In genomic region chr1:25807480-25808390, GRCh38 we compare ENCODE assay signal across 25 cellular contexts. TPM values are rescaled to one million over a fixed set of nuclear protein-coding genes. Genes with fewer than 3 reads are reported as not detected.
A peak's percentile ranks its signal among the peaks of the same experiment; 100 is the strongest.
DNase-seq lines count a peak whose midpoint lies in the region; ATAC-seq and TF ChIP-seq lines count a peak whose summit lies in the region.
"Had no signal": no experiment of that assay in that cellular context is flagged by ENCODE, and none has a peak within 500 bp of the region (broad histone marks: within the 10 kb centered on the region; RNA-seq: fewer than 3 reads in every experiment).

No MANE protein-coding gene starts in this region.

- H3K4ac ChIP-seq in neuronal stem cell (ENCODE audit: low read length) = no peak overlapping the region

- H3K27ac ChIP-seq in breast epithelium = peak overlapping the region; percentile 25 to 68
- no peak overlapping the region for H3K27ac ChIP-seq in mammary epithelial cell (ENCODE audit: insufficient read depth, low read depth, low read length)
- no peak overlapping the region for H3K27ac ChIP-seq in neuronal stem cell (replicated peaks; ENCODE audit: low read length)
- H3K27ac ChIP-seq in thyroid gland = peak overlapping the region in 2 of 3 donors; percentile 5 to 43
- H3K27ac ChIP-seq in CD4-positive, alpha-beta T cell (ENCODE audit: low read depth, low read length) = no peak overlapping the region
- H3K27ac ChIP-seq: 22Rv1, GM23248, KMS-11, SJSA1 had no signal

- H3K9ac ChIP-seq in mammary epithelial cell (ENCODE audit: insufficient read depth, low read length) (no peak overlapping the region), neuronal stem cell (ENCODE audit: low read depth, low read length, poor library complexity) (peak overlapping the region; percentile 66)
- H3K9ac ChIP-seq: GM23248, KMS-11 had no signal

- H2AFZ ChIP-seq in mammary epithelial cell (ENCODE audit: low read depth, low read length) = no peak overlapping the region
- no peak overlapping the region for H2AFZ ChIP-seq in neuronal stem cell (ENCODE audit: low read length)
- H2AFZ ChIP-seq: GM23248 had no signal

- H3K27me3 Mint-ChIP-seq in chondrocyte (ENCODE audit: low read depth) = no peaks in the 10 kb centered on the region
- H3K27me3 Mint-ChIP-seq in activated CD8-positive, alpha-beta T cell treated with anti-CD3 and anti-CD28 coated beads for 36 hours = no peaks in the 10 kb centered on the region
- H3K27me3 Mint-ChIP-seq in naive thymus-derived CD8-positive, alpha-beta T cell = no peaks in the 10 kb centered on the region
- no peaks in the 10 kb centered on the region for H3K27me3 Mint-ChIP-seq in CD4-positive, alpha-beta T cell

- DNase-seq in breast epithelium (ENCODE audit: low spot score in 2 of 2) (no peak), mammary epithelial cell (no peak), chondrocyte (ENCODE audit: low spot score) (peak; percentile 90), neuronal stem cell (ENCODE audit: low spot score) (no peak), thyroid gland (no peak)
- no peak for DNase-seq in activated CD8-positive, alpha-beta T cell treated with anti-CD3 and anti-CD28 coated beads for 36 hours
- DNase-seq in naive thymus-derived CD8-positive, alpha-beta T cell = no peak
- no peak for DNase-seq in CD4-positive, alpha-beta T cell
- DNase-seq: activated CD4-positive, alpha-beta T cell treated with anti-CD3 and anti-CD28 coated beads for 1 hour; activated CD8-positive, alpha-beta T cell treated with anti-CD3 and anti-CD28 coated beads, Interleukin-2, amount 10 ng/mL, durations not matched to agents 7 days and 5 days; activated effector memory CD4-positive, alpha-beta T cell treated with anti-CD3 and anti-CD28 coated beads, Interleukin-2, amount 50 U/mL, for 16 hours; activated T-cell treated with anti-CD3 and anti-CD28 coated beads for 4 hours; GF-D8; GM23248; NCI-H1436; NCI-H2107; NCI-H524 treated with DMSO at 0.1 percent for 48 hours; stimulated activated CD4-positive, alpha-beta T cell treated with anti-CD3 and anti-CD28 coated beads, Interleukin-4, amount 100 ng/mL, for 4 hours; stimulated activated naive CD8-positive, alpha-beta T cell treated with anti-CD3 and anti-CD28 coated beads, Interleukin-15, Interleukin-2, amounts not matched to agents 100 U/mL and 50 U/mL, for 24 hours had no signal

- no peak for ATAC-seq in activated CD8-positive, alpha-beta T cell treated with anti-CD3 and anti-CD28 coated beads for 36 hours
- ATAC-seq in naive thymus-derived CD8-positive, alpha-beta T cell = no peak
- ATAC-seq in CD4-positive, alpha-beta T cell (ENCODE audit: poor library complexity) = no peak
- ATAC-seq: activated CD8-positive, alpha-beta T cell treated with anti-CD3 and anti-CD28 coated beads, Interleukin-2, amount 10 ng/mL, durations not matched to agents 7 days and 5 days; gastroesophageal sphincter; Panc1; stimulated activated naive CD8-positive, alpha-beta T cell treated with anti-CD3 and anti-CD28 coated beads, Interleukin-15, Interleukin-2, amounts not matched to agents 100 U/mL and 50 U/mL, for 24 hours had no signal

- no peak overlapping the region for H2BK120ac ChIP-seq in neuronal stem cell (ENCODE audit: low read depth, low read length)

- dilution Hi-C loops in mammary epithelial cell (cut with HindIII; ENCODE audit: low sequenced_read_pairs) = no loop called here

- no peaks in the 10 kb centered on the region for H3K9me3 ChIP-seq in breast epithelium
- no peaks in the 10 kb centered on the region for H3K9me3 ChIP-seq in mammary epithelial cell (replicated peaks; ENCODE audit: insufficient read depth, low read length)
- H3K9me3 ChIP-seq in neuronal stem cell (replicated peaks in 1 of 2; ENCODE audit: control insufficient read depth in 2 of 2, insufficient read depth in 1 of 2, low read depth in 1 of 2, low read length in 2 of 2) = no peaks in the 10 kb centered on the region
- no peaks in the 10 kb centered on the region for H3K9me3 ChIP-seq in thyroid gland
- no peaks in the 10 kb centered on the region for H3K9me3 ChIP-seq in CD4-positive, alpha-beta T cell (ENCODE audit: control insufficient read depth, low read length)
- H3K9me3 ChIP-seq: gastroesophageal sphincter, SJSA1 had no signal

- TF ChIP-seq CTCF in breast epithelium (IDR thresholded peaks at IDR 0.05) (no peak), mammary epithelial cell (conservative IDR thresholded peaks at IDR 0.05 in 1 of 2, IDR thresholded peaks at IDR 0.05 in 1 of 2; ENCODE audit: extremely low read depth in 1 of 2, insufficient read depth in 1 of 2, low read depth in 1 of 2, low read length in 2 of 2) (no peak), chondrocyte (IDR thresholded peaks at IDR 0.05) (no peak), thyroid gland (IDR thresholded peaks at IDR 0.05) (no peak)
- TF ChIP-seq CTCF in activated CD8-positive, alpha-beta T cell treated with anti-CD3 and anti-CD28 coated beads for 36 hours (IDR thresholded peaks at IDR 0.05) = no peak
- no peak for TF ChIP-seq CTCF in CD4-positive, alpha-beta T cell (IDR thresholded peaks at IDR 0.05)

- H3K4me1 Mint-ChIP-seq in chondrocyte (ENCODE audit: low read depth) = peaks cover 30% of the 10 kb centered on the region
- H3K4me1 Mint-ChIP-seq in activated CD8-positive, alpha-beta T cell treated with anti-CD3 and anti-CD28 coated beads for 36 hours (ENCODE audit: low read depth) = peaks cover 18% of the 10 kb centered on the region
- peaks cover 14 to 37% (median 25%) of the 10 kb centered on the region in 4 donors for H3K4me1 Mint-ChIP-seq in naive thymus-derived CD8-positive, alpha-beta T cell
- peaks cover 24% of the 10 kb centered on the region for H3K4me1 Mint-ChIP-seq in CD4-positive, alpha-beta T cell (ENCODE audit: low read depth)

- H3K9me3 Mint-ChIP-seq in chondrocyte (ENCODE audit: low read depth) = no peaks in the 10 kb centered on the region
- H3K9me3 Mint-ChIP-seq in activated CD8-positive, alpha-beta T cell treated with anti-CD3 and anti-CD28 coated beads for 36 hours = no peaks in the 10 kb centered on the region
- H3K9me3 Mint-ChIP-seq in naive thymus-derived CD8-positive, alpha-beta T cell = no peaks in the 10 kb centered on the region
- H3K9me3 Mint-ChIP-seq in CD4-positive, alpha-beta T cell = no peaks in the 10 kb centered on the region

- H3K23ac ChIP-seq in neuronal stem cell (ENCODE audit: low read depth, low read length, poor library complexity) = no peak overlapping the region

- H3K36me3 ChIP-seq in breast epithelium (no peaks in the 10 kb centered on the region), mammary epithelial cell (ENCODE audit: insufficient read depth, low read length) (no peaks in the 10 kb centered on the region), neuronal stem cell (replicated peaks in 1 of 2; ENCODE audit: control insufficient read depth in 2 of 2, insufficient read depth in 2 of 2, low read length in 2 of 2) (peaks cover 35 to 80% of the 10 kb centered on the region in 2 donors), thyroid gland (peaks cover 15 to 18% of the 10 kb centered on the region in 2 donors)

- BruUV-seq in mammary epithelial cell (replicated peaks; lab: Mats Ljungman, UMichigan) = no TSS peak

- H3K4me2 ChIP-seq in mammary epithelial cell (ENCODE audit: insufficient read depth, low read depth, low read length) (no peak overlapping the region), neuronal stem cell (ENCODE audit: insufficient read depth, low read length, poor library complexity, severe bottlenecking) (no peak overlapping the region)
- H3K4me2 ChIP-seq: KMS-11 had no signal

- H3K4me3 Mint-ChIP-seq in chondrocyte (ENCODE audit: unreplicated experiment) = no peak overlapping the region
- H3K4me3 Mint-ChIP-seq in activated CD8-positive, alpha-beta T cell treated with anti-CD3 and anti-CD28 coated beads for 36 hours = no peak overlapping the region
- no peak overlapping the region for H3K4me3 Mint-ChIP-seq in naive thymus-derived CD8-positive, alpha-beta T cell
- H3K4me3 Mint-ChIP-seq in CD4-positive, alpha-beta T cell = no peak overlapping the region
- H3K4me3 Mint-ChIP-seq: activated CD8-positive, alpha-beta T cell treated with anti-CD3 and anti-CD28 coated beads, Interleukin-2, amount 10 ng/mL, durations not matched to agents 7 days and 5 days had no signal

- in situ Hi-C loops in mammary epithelial cell (cut with MboI; ENCODE audit: low sequenced_read_pairs in 2 of 2) = loop anchor here in 1 of 2 donors (25.0 kb wide), 1 partner anchor 570 kb away; the partner anchor contains the start of genes RSRP1 and SYF2

- H3K4me1 ChIP-seq in breast epithelium (peaks cover 4 to 16% of the 10 kb centered on the region in 2 donors), mammary epithelial cell (ENCODE audit: insufficient read depth, low read length) (peaks cover 4% of the 10 kb centered on the region), neuronal stem cell (ENCODE audit: control insufficient read depth in 2 of 2, insufficient read depth in 1 of 2, low read depth in 1 of 2, low read length in 2 of 2) (peaks cover 7 to 10% of the 10 kb centered on the region in 2 donors), thyroid gland (peaks cover 5 to 49% of the 10 kb centered on the region in 2 donors)

- H4K91ac ChIP-seq in neuronal stem cell (ENCODE audit: low read depth, low read length, poor library complexity) = no peak overlapping the region

- no peak overlapping the region for H2BK12ac ChIP-seq in neuronal stem cell (ENCODE audit: low read length)

- peaks cover 9% of the 10 kb centered on the region for H3K36me3 Mint-ChIP-seq in chondrocyte (ENCODE audit: low read depth)
- peaks cover 3% of the 10 kb centered on the region for H3K36me3 Mint-ChIP-seq in activated CD8-positive, alpha-beta T cell treated with anti-CD3 and anti-CD28 coated beads for 36 hours (ENCODE audit: low read depth)
- peaks cover 0 to 30% (median 9%) of the 10 kb centered on the region in 3 donors for H3K36me3 Mint-ChIP-seq in naive thymus-derived CD8-positive, alpha-beta T cell
- H3K36me3 Mint-ChIP-seq in CD4-positive, alpha-beta T cell (ENCODE audit: low read depth) = peaks cover 57% of the 10 kb centered on the region

- no peaks in the 10 kb centered on the region for H3K79me2 ChIP-seq in mammary epithelial cell (ENCODE audit: insufficient read depth, low read length)

- no peaks in the 10 kb centered on the region for H4K20me1 ChIP-seq in mammary epithelial cell (ENCODE audit: insufficient read depth, low read length)

- no peak overlapping the region for H4K8ac ChIP-seq in neuronal stem cell (ENCODE audit: low read depth, low read length)

- TF ChIP-seq POLR2A in breast epithelium (IDR thresholded peaks at IDR 0.05) (no peak), thyroid gland (IDR thresholded peaks at IDR 0.05) (no peak)

- POLR2A ChIA-PET in activated CD8-positive, alpha-beta T cell treated with anti-CD3 and anti-CD28 coated beads for 36 hours (lab: Charles Lee) = interaction anchor here (0.5 to 1.0 kb wide), 3 partner anchors 85 to 110 kb away, joined by 3 read pairs; no protein-coding TSS in a partner anchor
- POLR2A ChIA-PET in naive thymus-derived CD8-positive, alpha-beta T cell (lab: Charles Lee) = interaction anchor here (1.1 to 1.4 kb wide), 2 partner anchors 212 to 266 kb away, joined by 3 read pairs; no protein-coding TSS in a partner anchor
- POLR2A ChIA-PET in CD4-positive, alpha-beta T cell (lab: Charles Lee) = interaction anchor here (0.8 to 1.4 kb wide), 3 partner anchors 12 to 237 kb away, joined by 3 to 4 read pairs (median 3); partner anchors contain the start of gene MTFR1L

- H3K79me1 ChIP-seq in neuronal stem cell (ENCODE audit: low read depth, low read length) = peaks cover 9% of the 10 kb centered on the region

- H3K4me3 ChIP-seq in breast epithelium (peak overlapping the region in 1 of 3 donors; percentile 15), mammary epithelial cell (replicated peaks in 1 of 3; ENCODE audit: insufficient read depth in 1 of 3, low read depth in 2 of 3, low read length in 3 of 3) (no peak overlapping the region), neuronal stem cell (ENCODE audit: low read length in 2 of 2) (no peak overlapping the region), thyroid gland (replicated peaks in 1 of 3) (no peak overlapping the region)
- H3K4me3 ChIP-seq: coronary artery, gastroesophageal sphincter, GM23248, SJSA1 had no signal

- no peak overlapping the region for H2AK5ac ChIP-seq in neuronal stem cell (ENCODE audit: low read depth, low read length)

- H3K27me3 ChIP-seq in breast epithelium = no peaks in the 10 kb centered on the region
- no peaks in the 10 kb centered on the region for H3K27me3 ChIP-seq in mammary epithelial cell (ENCODE audit: insufficient read depth, low read length)
- H3K27me3 ChIP-seq in neuronal stem cell (ENCODE audit: control insufficient read depth in 3 of 3, insufficient read depth in 3 of 3, low read depth in 1 of 3, low read length in 3 of 3) = no peaks in the 10 kb centered on the region
- no peaks in the 10 kb centered on the region for H3K27me3 ChIP-seq in thyroid gland
- no peaks in the 10 kb centered on the region for H3K27me3 ChIP-seq in CD4-positive, alpha-beta T cell (ENCODE audit: control insufficient read depth, insufficient read depth, low read length)
- H3K27me3 ChIP-seq: gastroesophageal sphincter, SJSA1 had no signal

- no peak overlapping the region for H3K14ac ChIP-seq in neuronal stem cell (ENCODE audit: low read length)

- WGBS in mammary epithelial cell (ENCODE audit: low coverage, missing lambda C conversion rate) = 95% methylated on average over 14 of the region's 20 CpGs
- no CpG with 5 or more reads among the region's 20 CpGs for WGBS in neuronal stem cell (ENCODE audit: extremely low coverage in 2 of 2, insufficient read length in 2 of 2, insufficient replicate concordance in 1 of 2), 2 donors
- WGBS in thyroid gland, 2 donors = 80 to 90% methylated on average over 11 of the region's 20 CpGs

- H2BK5ac ChIP-seq in neuronal stem cell (ENCODE audit: low read length) = no peak overlapping the region

- H2BK15ac ChIP-seq in neuronal stem cell (ENCODE audit: low read length) = no peak overlapping the region

- CTCF ChIA-PET in mammary epithelial cell (lab: Charles Lee; ENCODE audit: low non-redundant PET) = no interaction called here
- CTCF ChIA-PET in activated CD8-positive, alpha-beta T cell treated with anti-CD3 and anti-CD28 coated beads for 36 hours (lab: Charles Lee) = interaction anchor here (0.8 to 3.5 kb wide), 6 partner anchors 9 to 235 kb away, joined by 3 to 37 read pairs (median 3); partner anchors contain the start of gene SELENON
- CTCF ChIA-PET in CD4-positive, alpha-beta T cell (lab: Charles Lee) = no interaction called here

- intact Hi-C loops in breast epithelium (cut with DNase I; ENCODE audit: low total_unique reads) = loop anchor here (10.0 kb wide), 1 partner anchor 193 kb away; the partner anchor contains the start of gene MAN1C1
- intact Hi-C loops in mammary epithelial cell (cut with micrococcal nuclease) = no loop called here
- intact Hi-C loops in thyroid gland (cut with DNase I) = loop anchor here (10.0 kb wide), 1 partner anchor 403 kb away; no protein-coding TSS in a partner anchor
- intact Hi-C loops in activated CD8-positive, alpha-beta T cell treated with anti-CD3 and anti-CD28 coated beads for 36 hours (cut with micrococcal nuclease) = no loop called here
- intact Hi-C loops in CD4-positive, alpha-beta T cell (cut with DNase I, micrococcal nuclease) = no loop called here

- H3K18ac ChIP-seq in neuronal stem cell (ENCODE audit: low read length) = no peak overlapping the region

- no peak overlapping the region for H3K27ac Mint-ChIP-seq in chondrocyte (ENCODE audit: unreplicated experiment)
- H3K27ac Mint-ChIP-seq in activated CD8-positive, alpha-beta T cell treated with anti-CD3 and anti-CD28 coated beads for 36 hours = no peak overlapping the region
- peak overlapping the region in 2 of 10 donors; percentile 9 to 27 for H3K27ac Mint-ChIP-seq in naive thymus-derived CD8-positive, alpha-beta T cell
- H3K27ac Mint-ChIP-seq in CD4-positive, alpha-beta T cell = no peak overlapping the region
- H3K27ac Mint-ChIP-seq: activated CD8-positive, alpha-beta T cell treated with anti-CD3 and anti-CD28 coated beads, Interleukin-2, amount 10 ng/mL, durations not matched to agents 7 days and 5 days had no signal

RNA-seq across cellular contexts. Expression of gene SELENON, which starts 7.7 kb away (rescaled TPM):
- total RNA-seq in breast epithelium (10 to 100 TPM; 16.6 to 39.0 (median 22.1) TPM), mammary epithelial cell (10 to 100 TPM; 14.3 to 53.9 TPM), chondrocyte (77.0 to 99.5 TPM (median 95.7 TPM) in 3 replicates), thyroid gland (10 to 100 TPM; 31.2 to 58.2 (median 55.2) TPM)
- polyA plus RNA-seq in mammary epithelial cell = 41.7 TPM
- polyA minus RNA-seq in mammary epithelial cell = 70.3 TPM
- 92.8 TPM for polyA plus RNA-seq in neuronal stem cell (2013, experiment 1 of 2)
- 91.3 TPM for polyA plus RNA-seq in neuronal stem cell (2013, experiment 2 of 2)
- total RNA-seq in activated CD8-positive, alpha-beta T cell treated with anti-CD3 and anti-CD28 coated beads for 36 hours = 10 to 100 TPM; 15.3 to 17.7 TPM
- 10 to 100 TPM; 19.2 to 20.4 TPM for total RNA-seq in naive thymus-derived CD8-positive, alpha-beta T cell
- polyA plus RNA-seq in naive thymus-derived CD8-positive, alpha-beta T cell = 1 to 10 TPM; 2.6 to 7.0 (median 2.7) TPM
- total RNA-seq in CD4-positive, alpha-beta T cell = 10 to 100 TPM; 25.3 to 25.7 TPM

RNA-seq across cellular contexts. Expression of gene MTFR1L, which starts 12.0 kb away (rescaled TPM):
- total RNA-seq in breast epithelium (10 to 100 TPM; 71.6 to 79.2 (median 75.4) TPM), mammary epithelial cell (10 to 100 TPM; 31.2 to 39.0 TPM), chondrocyte (51.2 to 67.1 TPM (median 51.2 TPM) in 3 replicates), thyroid gland (100 to 1,000 TPM in 1 of 4 donors, 10 to 100 TPM in 3; 75.7 to 109 (median 99.2) TPM)
- 27.1 TPM for polyA plus RNA-seq in mammary epithelial cell
- polyA minus RNA-seq in mammary epithelial cell = 44.1 TPM
- polyA plus RNA-seq in neuronal stem cell (2013, experiment 1 of 2) = 32.0 TPM
- polyA plus RNA-seq in neuronal stem cell (2013, experiment 2 of 2) = 30.2 TPM
- 10 to 100 TPM; 25.6 to 27.4 TPM for total RNA-seq in activated CD8-positive, alpha-beta T cell treated with anti-CD3 and anti-CD28 coated beads for 36 hours
- 10 to 100 TPM; 50.0 to 56.4 TPM for total RNA-seq in naive thymus-derived CD8-positive, alpha-beta T cell
- polyA plus RNA-seq in naive thymus-derived CD8-positive, alpha-beta T cell = 10 to 100 TPM; 34.3 to 42.6 (median 40.9) TPM
- total RNA-seq in CD4-positive, alpha-beta T cell = 10 to 100 TPM; 25.5 to 28.0 TPM

RNA-seq across cellular contexts. Expression of gene AUNIP, which starts 51.5 kb away (rescaled TPM):
- total RNA-seq in breast epithelium (under 1 TPM in 2 of 3 donors, not detected in 1; 0.33 to 0.88 TPM), mammary epithelial cell (1 to 10 TPM; 5.7 to 9.3 TPM), chondrocyte (0.80 to 2.9 TPM (median 1.2 TPM) in 3 replicates), thyroid gland (not detected)
- 9.9 TPM for polyA plus RNA-seq in mammary epithelial cell
- polyA minus RNA-seq in mammary epithelial cell = 10.2 TPM
- 7.6 TPM for polyA plus RNA-seq in neuronal stem cell (2013, experiment 1 of 2)
- polyA plus RNA-seq in neuronal stem cell (2013, experiment 2 of 2) = 7.3 TPM
- 10 to 100 TPM in 1 of 2 experiments, 1 to 10 TPM in 1; 8.8 to 10.3 TPM for total RNA-seq in activated CD8-positive, alpha-beta T cell treated with anti-CD3 and anti-CD28 coated beads for 36 hours
- not detected for total RNA-seq in naive thymus-derived CD8-positive, alpha-beta T cell
- not detected for polyA plus RNA-seq in naive thymus-derived CD8-positive, alpha-beta T cell
- not detected for total RNA-seq in CD4-positive, alpha-beta T cell

Comparison
In these comparisons a context has a peak if more than half of its experiments do, and no peak if none do; other contexts are left out.
1. H3K27ac ChIP-seq: peak in breast epithelium (2 of 2) and thyroid gland (2 of 3); none in mammary epithelial cell (single experiment), neuronal stem cell (single experiment) and CD4-positive, alpha-beta T cell (single experiment).
2. intact Hi-C loops: an anchor here in breast epithelium (10.0 kb wide) and thyroid gland (10.0 kb wide); none called in mammary epithelial cell, activated CD8-positive, alpha-beta T cell treated with anti-CD3 and anti-CD28 coated beads for 36 hours and CD4-positive, alpha-beta T cell.